22 cellular contexts compared by ENCODE assay signal in genomic region chr1:78054559-78054958, GRCh38. TPM values are rescaled to one million over a fixed set of nuclear protein-coding genes. Genes with fewer than 3 reads are reported as not detected.
DNase-seq lines count a peak whose midpoint lies in the region; ATAC-seq and TF ChIP-seq lines count a peak whose summit lies in the region.
"Had no signal": no experiment of that assay in that cellular context is flagged by ENCODE, and none has a peak within 500 bp of the region (broad histone marks: within the 10 kb centered on the region; RNA-seq: fewer than 3 reads in every experiment).

No MANE protein-coding gene starts in this region.

- H3K27ac ChIP-seq in GM23248, result no peak overlapping the region
- H3K27ac ChIP-seq: HL-60, testis, vagina had no signal

- H3K9me2 ChIP-seq in GM23248 (ENCODE audit: insufficient read depth) (no peaks in the 10 kb centered on the region), Loucy (replicated peaks; ENCODE audit: low read depth, low read length) (no peaks in the 10 kb centered on the region)

- H3K27ac Mint-ChIP-seq in chondrocyte (ENCODE audit: unreplicated experiment), result peak overlapping the region; percentile 32
- H3K27ac Mint-ChIP-seq in activated CD4-positive, alpha-beta memory T cell treated with anti-CD3 and anti-CD28 coated beads for 36 hours, result no peak overlapping the region
- H3K27ac Mint-ChIP-seq: activated naive CD4-positive, alpha-beta T cell treated with anti-CD3 and anti-CD28 coated beads for 36 hours; activated T-cell treated with anti-CD3 and anti-CD28 coated beads, Interleukin-2, amount 50 U/mL, for 72 hours; CD8-positive, alpha-beta memory T cell; natural killer cell treated with Interleukin-12 subunit alpha and Interleukin-12 subunit beta and Interleukin-15 and Interleukin-18, amount 100 ng/mL, for 72 hours had no signal

- H3K4me1 Mint-ChIP-seq in chondrocyte (ENCODE audit: low read depth), result peaks cover 28% of the 10 kb centered on the region
- no peaks in the 10 kb centered on the region for H3K4me1 Mint-ChIP-seq in activated CD4-positive, alpha-beta memory T cell treated with anti-CD3 and anti-CD28 coated beads for 36 hours (ENCODE audit: low read depth)

- H2AFZ ChIP-seq in GM23248 (no peak overlapping the region), Loucy (ENCODE audit: low read length) (peak overlapping the region; percentile 93)

- no peaks in the 10 kb centered on the region for H3K9me3 Mint-ChIP-seq in chondrocyte (ENCODE audit: low read depth)
- no peaks in the 10 kb centered on the region for H3K9me3 Mint-ChIP-seq in activated CD4-positive, alpha-beta memory T cell treated with anti-CD3 and anti-CD28 coated beads for 36 hours
- H3K9me3 Mint-ChIP-seq: activated naive CD4-positive, alpha-beta T cell treated with anti-CD3 and anti-CD28 coated beads for 36 hours; CD8-positive, alpha-beta memory T cell had no signal

- H3K4me2 ChIP-seq in GM23248 (ENCODE audit: unreplicated experiment), result no peak overlapping the region
- no peak overlapping the region for H3K4me2 ChIP-seq in Loucy (ENCODE audit: low read depth, low read length, poor library complexity, severe bottlenecking)

- H3K79me2 ChIP-seq in GM23248 (ENCODE audit: insufficient read depth) (no peaks in the 10 kb centered on the region), Loucy (ENCODE audit: insufficient read depth, low read length) (no peaks in the 10 kb centered on the region)

- no peak for TF ChIP-seq CTCF in Loucy (conservative IDR thresholded peaks at IDR 0.05; ENCODE audit: low read length)
- TF ChIP-seq CTCF in chondrocyte (IDR thresholded peaks at IDR 0.05), result no peak

- POLR2A ChIA-PET in activated CD4-positive, alpha-beta memory T cell treated with anti-CD3 and anti-CD28 coated beads for 36 hours (lab: Charles Lee), result no interaction called here

- no peaks in the 10 kb centered on the region for H3K27me3 ChIP-seq in GM23248 (replicated peaks; ENCODE audit: insufficient read depth)
- H3K27me3 ChIP-seq in Loucy (ENCODE audit: insufficient read depth, low read length, poor library complexity, severe bottlenecking), result peaks cover 24% of the 10 kb centered on the region
- H3K27me3 ChIP-seq: heart right ventricle, testis, vagina had no signal

- H3F3A ChIP-seq in GM23248 (ENCODE audit: insufficient read depth) (no peaks in the 10 kb centered on the region; the same call in 1 of the 2 replicates), Loucy (ENCODE audit: low read depth) (no peaks in the 10 kb centered on the region)

- H3K4me3 Mint-ChIP-seq in chondrocyte (ENCODE audit: unreplicated experiment), result no peak overlapping the region
- no peak overlapping the region for H3K4me3 Mint-ChIP-seq in activated CD4-positive, alpha-beta memory T cell treated with anti-CD3 and anti-CD28 coated beads for 36 hours
- H3K4me3 Mint-ChIP-seq: activated naive CD4-positive, alpha-beta T cell treated with anti-CD3 and anti-CD28 coated beads for 36 hours; activated T-cell treated with anti-CD3 and anti-CD28 coated beads, Interleukin-2, amount 50 U/mL, for 72 hours; natural killer cell treated with Interleukin-12 subunit alpha and Interleukin-12 subunit beta and Interleukin-15 and Interleukin-18, amount 100 ng/mL, for 72 hours had no signal

- no peak for ATAC-seq in HG03025 (IDR thresholded peaks at IDR 0.05; ENCODE audit: low FRiP score, unreplicated experiment)
- ATAC-seq: heart right ventricle had no signal

- H3K27me3 Mint-ChIP-seq in chondrocyte (ENCODE audit: low read depth), result no peaks in the 10 kb centered on the region
- H3K27me3 Mint-ChIP-seq in activated CD4-positive, alpha-beta memory T cell treated with anti-CD3 and anti-CD28 coated beads for 36 hours, result peaks cover 3% of the 10 kb centered on the region

- no peak overlapping the region for H3K4me3 ChIP-seq in GM23248
- H3K4me3 ChIP-seq in Loucy (ENCODE audit: low read length, poor library complexity, severe bottlenecking), result no peak overlapping the region
- H3K4me3 ChIP-seq: heart right ventricle, testis, vagina had no signal

- CTCF ChIA-PET in activated CD4-positive, alpha-beta memory T cell treated with anti-CD3 and anti-CD28 coated beads for 36 hours (lab: Charles Lee), result no interaction called here

- in situ Hi-C loops in GM23248 (cut with MboI), result no loop called here

- H3K4me1 ChIP-seq in GM23248 (ENCODE audit: insufficient read depth), result no peaks in the 10 kb centered on the region
- peaks cover 4% of the 10 kb centered on the region for H3K4me1 ChIP-seq in Loucy (ENCODE audit: insufficient read depth, low read length, poor library complexity, severe bottlenecking)
- H3K4me1 ChIP-seq: testis, vagina had no signal

- H3K9ac ChIP-seq in GM23248 (no peak overlapping the region), Loucy (ENCODE audit: low read depth, low read length, poor library complexity, severe bottlenecking) (no peak overlapping the region)

- DNase-seq in GM23248, result peak; percentile 31
- no peak for DNase-seq in chondrocyte (ENCODE audit: low spot score)
- DNase-seq in putamen (ENCODE audit: low spot score), result peak; percentile 23
- no peak for DNase-seq in pons (ENCODE audit: low spot score)
- DNase-seq in activated CD4-positive, alpha-beta memory T cell treated with anti-CD3 and anti-CD28 coated beads for 36 hours, result no peak
- DNase-seq: activated CD4-positive, CD25-positive, alpha-beta regulatory T cell treated with anti-CD3 and anti-CD28 coated beads, Interleukin-2, amount 50 U/mL, for 72 hours; activated naive CD4-positive, alpha-beta T cell treated with anti-CD3 and anti-CD28 coated beads for 36 hours; activated T-cell treated with anti-CD3 and anti-CD28 coated beads, Interleukin-2, amount 50 U/mL, for 72 hours; amygdala; CD8-positive, alpha-beta memory T cell; DMS153; heart right ventricle; NCI-H146; NCI-H526 treated with DMSO at 0.1 percent for 48 hours; Right ventricle myocardium superior; stimulated activated CD4-positive, alpha-beta T cell treated with anti-CD3 and anti-CD28 coated beads, Interleukin-1b, Interleukin-23, amount 100 ng/mL, for 48 hours; testis had no signal

- no peaks in the 10 kb centered on the region for H3K36me3 ChIP-seq in GM23248 (ENCODE audit: low read depth)
- H3K36me3 ChIP-seq in Loucy (ENCODE audit: insufficient read depth, low read length), result no peaks in the 10 kb centered on the region
- H3K36me3 ChIP-seq: heart right ventricle, vagina had no signal

- H4K20me1 ChIP-seq in GM23248 (ENCODE audit: insufficient read depth) (no peaks in the 10 kb centered on the region), Loucy (ENCODE audit: insufficient read depth, low read length, poor library complexity, severe bottlenecking) (no peaks in the 10 kb centered on the region)

- H3K36me3 Mint-ChIP-seq in chondrocyte (ENCODE audit: low read depth), result no peaks in the 10 kb centered on the region
- no peaks in the 10 kb centered on the region for H3K36me3 Mint-ChIP-seq in activated CD4-positive, alpha-beta memory T cell treated with anti-CD3 and anti-CD28 coated beads for 36 hours
- H3K36me3 Mint-ChIP-seq: natural killer cell treated with Interleukin-12 subunit alpha and Interleukin-12 subunit beta and Interleukin-15 and Interleukin-18, amount 100 ng/mL, for 72 hours had no signal

- no peaks in the 10 kb centered on the region for H3K9me3 ChIP-seq in GM23248 (ENCODE audit: low read depth)
- no peaks in the 10 kb centered on the region; the same call in 1 of the 2 replicates for H3K9me3 ChIP-seq in Loucy (ENCODE audit: insufficient read depth, low read depth, low read length)
- H3K9me3 ChIP-seq: heart right ventricle, testis, vagina had no signal

- intact Hi-C loops in activated CD4-positive, alpha-beta memory T cell treated with anti-CD3 and anti-CD28 coated beads for 36 hours (cut with micrococcal nuclease), result no loop called here

RNA-seq across cellular contexts. Expression of gene GIPC2, which starts 8.8 kb away (rescaled TPM):
- 0.32 and 0.51 TPM in 2 replicates for total RNA-seq in GM23248 (2014; rRNA removed; shearing (Covaris generic))
- polyA plus RNA-seq in GM23248 (2016; fragmentation: Nextera tagmentation; extraction: Ambion mirVana), result 0.68 and 0.75 TPM in 2 replicates
- 0.10 to 0.15 TPM (median 0.10 TPM) in 3 replicates for total RNA-seq in chondrocyte
- under 1 TPM in 1 of 2 experiments, not detected in 1; 0.17 TPM for total RNA-seq in activated CD4-positive, alpha-beta memory T cell treated with anti-CD3 and anti-CD28 coated beads for 36 hours
- total RNA-seq: natural killer cell treated with Interleukin-12 subunit alpha and Interleukin-12 subunit beta and Interleukin-15 and Interleukin-18, amount 100 ng/mL, for 72 hours had no signal

RNA-seq across cellular contexts. Expression of gene DNAJB4, which starts 49.8 kb away (rescaled TPM):
- total RNA-seq in GM23248 (2014; rRNA removed; shearing (Covaris generic)), result 125 and 133 TPM in 2 replicates
- polyA plus RNA-seq in GM23248 (2016; fragmentation: Nextera tagmentation; extraction: Ambion mirVana), result 147 and 151 TPM in 2 replicates
- 103 to 109 TPM (median 109 TPM) in 3 replicates for total RNA-seq in chondrocyte
- total RNA-seq in activated CD4-positive, alpha-beta memory T cell treated with anti-CD3 and anti-CD28 coated beads for 36 hours, result 10 to 100 TPM in 1 of 2 experiments, 1 to 10 TPM in 1; 9.1 to 10.8 TPM

Comparison
In these comparisons a context has a peak if more than half of its experiments do, and no peak if none do; other contexts are left out.
1. DNase-seq: peak in GM23248 (single experiment) and putamen (single experiment); none in chondrocyte (single experiment), pons (single experiment) and activated CD4-positive, alpha-beta memory T cell treated with anti-CD3 and anti-CD28 coated beads for 36 hours (single experiment).